In the genomic region with DNA sequence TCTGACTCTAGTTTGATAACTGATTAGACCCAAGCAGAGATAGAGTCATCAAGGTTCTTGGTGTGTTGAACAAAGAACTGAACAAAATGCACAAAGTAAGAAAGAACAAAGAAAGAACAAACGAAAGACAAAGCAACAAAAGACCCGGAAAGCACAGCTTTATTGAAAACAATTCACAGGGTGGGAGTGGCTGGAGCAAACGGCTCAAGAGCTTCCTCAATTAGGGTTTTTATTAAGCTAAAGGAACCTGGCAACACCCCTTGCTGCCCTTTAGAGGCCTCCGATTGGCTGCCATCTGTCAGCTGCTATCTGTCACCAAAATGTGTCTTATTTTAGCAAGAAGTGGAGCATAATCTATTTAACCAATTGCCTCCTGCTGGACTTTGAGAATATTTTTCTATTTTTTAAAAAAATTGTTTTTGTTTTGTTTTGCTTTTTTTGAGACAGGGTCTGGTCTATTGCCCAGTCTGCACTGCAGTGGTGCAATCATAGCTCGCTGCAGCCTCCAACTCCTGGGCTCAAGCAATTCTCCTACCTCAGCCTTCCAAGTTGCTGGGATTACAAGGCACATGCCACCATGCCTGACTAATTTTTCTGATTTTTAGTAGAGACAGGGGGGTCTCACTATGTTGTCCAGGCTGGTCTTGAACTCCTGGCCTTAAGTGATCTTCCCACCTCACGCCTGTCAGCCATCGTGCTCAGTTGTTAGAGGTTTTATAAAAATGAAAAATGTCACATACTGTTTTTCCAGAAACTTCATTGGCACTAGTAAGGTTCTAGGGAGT, we compare ENCODE assay signal across 22 cellular contexts. TPM values are rescaled to one million over a fixed set of nuclear protein-coding genes. Genes with fewer than 3 reads are reported as not detected.
DNase-seq lines count a peak whose midpoint lies in the region; ATAC-seq and FAIRE-seq lines count a peak whose summit lies in the region.
"Had no signal": no experiment of that assay in that cellular context is flagged by ENCODE, and none has a peak within 500 bp of the region (broad histone marks: within the 10 kb centered on the region; RNA-seq: fewer than 3 reads in every experiment).

No MANE protein-coding gene starts in this region.

- H3K4me3 ChIP-seq in Karpas-422 (ENCODE audit: low read length): no peak overlapping the region
- H3K4me3 ChIP-seq in small intestine (ENCODE audit: low read depth in 1 of 2, low read length in 2 of 2): no peak overlapping the region
- H3K4me3 ChIP-seq: esophagus muscularis mucosa, left ventricle myocardium inferior had no signal

- intact Hi-C loops in activated CD4-positive, alpha-beta T cell treated with anti-CD3 and anti-CD28 coated beads for 36 hours (cut with DNase I, micrococcal nuclease): no loop called here

- H3K4me1 ChIP-seq in Karpas-422 (ENCODE audit: low read length) (no peaks in the 10 kb centered on the region), small intestine (ENCODE audit: control insufficient read depth in 2 of 2, insufficient read depth in 1 of 2, low read depth in 1 of 2, low read length in 1 of 2) (peaks cover 5 to 8% of the 10 kb centered on the region in 2 donors)
- H3K4me1 ChIP-seq: esophagus muscularis mucosa, left ventricle myocardium inferior had no signal

- H3K36me3 ChIP-seq in Karpas-422 (ENCODE audit: insufficient read depth, low read length): no peaks in the 10 kb centered on the region
- H3K36me3 ChIP-seq in small intestine (ENCODE audit: control insufficient read depth in 2 of 2, insufficient read depth in 2 of 2, low read length in 2 of 2): no peaks in the 10 kb centered on the region
- H3K36me3 ChIP-seq: esophagus muscularis mucosa, left ventricle myocardium inferior had no signal

- no peaks in the 10 kb centered on the region for H3K9me3 ChIP-seq in Karpas-422 (ENCODE audit: low read length)
- no peaks in the 10 kb centered on the region for H3K9me3 ChIP-seq in small intestine (ENCODE audit: control insufficient read depth, low read depth)
- H3K9me3 ChIP-seq: esophagus muscularis mucosa, left ventricle myocardium inferior had no signal

- H4K20me1 ChIP-seq in Karpas-422 (ENCODE audit: insufficient read depth, low read depth, low read length): no peaks in the 10 kb centered on the region

- H3K27ac ChIP-seq in Karpas-422 (ENCODE audit: low read length) (no peak overlapping the region), small intestine (ENCODE audit: low read depth in 1 of 2, low read length in 1 of 2) (peak overlapping the region in 1 of 2 donors; percentile 83)
- H3K27ac ChIP-seq: esophagus muscularis mucosa, left ventricle myocardium inferior had no signal

- H3K27me3 ChIP-seq in Karpas-422 (ENCODE audit: low read length) (no peaks in the 10 kb centered on the region), small intestine (ENCODE audit: control insufficient read depth in 2 of 2, insufficient read depth in 2 of 2, low read length in 2 of 2) (peaks cover 0 to 2% of the 10 kb centered on the region in 2 donors)

- CTCF ChIA-PET in activated CD4-positive, alpha-beta T cell treated with anti-CD3 and anti-CD28 coated beads for 36 hours (lab: Charles Lee): no interaction called here

- H3K4me2 ChIP-seq in Karpas-422 (ENCODE audit: low read depth, low read length, poor library complexity, severe bottlenecking): no peak overlapping the region

- no peaks in the 10 kb centered on the region for H3K79me2 ChIP-seq in Karpas-422 (ENCODE audit: low read length)

- H3K9me3 Mint-ChIP-seq in activated CD4-positive, alpha-beta T cell treated with anti-CD3 and anti-CD28 coated beads for 36 hours (ENCODE audit: low read depth): peaks cover 5% of the 10 kb centered on the region
- no peaks in the 10 kb centered on the region for H3K9me3 Mint-ChIP-seq in stimulated activated effector memory CD8-positive, alpha-beta T cell treated with anti-CD3 and anti-CD28 coated beads, Interleukin-12 subunit alpha, Interleukin-12 subunit beta, amount 100 ng/mL, for 72 hours
- H3K9me3 Mint-ChIP-seq: T-helper 2 cell treated with Interferon-gamma antibody and Interleukin-4, amounts not matched to agents 5 μg/mL and 100 μg/mL, for 36 hours had no signal

- no peak overlapping the region for H3K27ac Mint-ChIP-seq in activated CD4-positive, alpha-beta T cell treated with anti-CD3 and anti-CD28 coated beads for 36 hours
- H3K27ac Mint-ChIP-seq in stimulated activated effector memory CD8-positive, alpha-beta T cell treated with anti-CD3 and anti-CD28 coated beads, Interleukin-12 subunit alpha, Interleukin-12 subunit beta, amount 100 ng/mL, for 72 hours: no peak overlapping the region
- H3K27ac Mint-ChIP-seq: T-helper 2 cell treated with Interferon-gamma antibody and Interleukin-4, amounts not matched to agents 5 μg/mL and 100 μg/mL, for 36 hours had no signal

- H3K4me3 Mint-ChIP-seq in activated CD4-positive, alpha-beta T cell treated with anti-CD3 and anti-CD28 coated beads for 36 hours: no peak overlapping the region
- no peak overlapping the region for H3K4me3 Mint-ChIP-seq in stimulated activated effector memory CD8-positive, alpha-beta T cell treated with anti-CD3 and anti-CD28 coated beads, Interleukin-12 subunit alpha, Interleukin-12 subunit beta, amount 100 ng/mL, for 72 hours
- H3K4me3 Mint-ChIP-seq: T-helper 2 cell treated with Interferon-gamma antibody and Interleukin-4, amounts not matched to agents 5 μg/mL and 100 μg/mL, for 36 hours had no signal

- no peak for FAIRE-seq in small intestine (lab: Jason Lieb, UNC)

- no peaks in the 10 kb centered on the region for H3K4me1 Mint-ChIP-seq in activated CD4-positive, alpha-beta T cell treated with anti-CD3 and anti-CD28 coated beads for 36 hours
- H3K4me1 Mint-ChIP-seq in stimulated activated effector memory CD8-positive, alpha-beta T cell treated with anti-CD3 and anti-CD28 coated beads, Interleukin-12 subunit alpha, Interleukin-12 subunit beta, amount 100 ng/mL, for 72 hours: no peaks in the 10 kb centered on the region

- H3K9me2 ChIP-seq in Karpas-422 (replicated peaks; ENCODE audit: insufficient read depth, low read length): no peaks in the 10 kb centered on the region

- POLR2A ChIA-PET in activated CD4-positive, alpha-beta T cell treated with anti-CD3 and anti-CD28 coated beads for 36 hours (lab: Charles Lee): no interaction called here

- no peak overlapping the region for H2AFZ ChIP-seq in Karpas-422 (ENCODE audit: low read length)

- ATAC-seq in esophagus mucosa: peak; percentile 54
- ATAC-seq in HG02852 (IDR thresholded peaks at IDR 0.05; ENCODE audit: unreplicated experiment): no peak
- no peak for ATAC-seq in activated CD4-positive, alpha-beta T cell treated with anti-CD3 and anti-CD28 coated beads for 36 hours
- ATAC-seq in stimulated activated effector memory CD8-positive, alpha-beta T cell treated with anti-CD3 and anti-CD28 coated beads, Interleukin-12 subunit alpha, Interleukin-12 subunit beta, amount 100 ng/mL, for 72 hours: no peak
- ATAC-seq: right cardiac atrium had no signal

- no peaks in the 10 kb centered on the region for H3K36me3 Mint-ChIP-seq in activated CD4-positive, alpha-beta T cell treated with anti-CD3 and anti-CD28 coated beads for 36 hours (ENCODE audit: low read depth)
- no peaks in the 10 kb centered on the region for H3K36me3 Mint-ChIP-seq in stimulated activated effector memory CD8-positive, alpha-beta T cell treated with anti-CD3 and anti-CD28 coated beads, Interleukin-12 subunit alpha, Interleukin-12 subunit beta, amount 100 ng/mL, for 72 hours

- DNase-seq in Karpas-422 (peak; percentile 68), NOMO-1 treated with dmso at 0.1 percent for 144 hours (lab: John Stamatoyannopoulos, UW; ENCODE audit: unreplicated experiment) (peak; percentile 67), small intestine (peak; percentile 69), NCI-H128 (lab: John Stamatoyannopoulos, UW; ENCODE audit: unreplicated experiment) (no peak)
- DNase-seq in activated CD4-positive, alpha-beta T cell treated with anti-CD3 and anti-CD28 coated beads for 36 hours: no peak
- DNase-seq in stimulated activated effector memory CD8-positive, alpha-beta T cell treated with anti-CD3 and anti-CD28 coated beads, Interleukin-12 subunit alpha, Interleukin-12 subunit beta, amount 100 ng/mL, for 72 hours (ENCODE audit: low spot score in 2 of 2): no peak
- DNase-seq: activated CD4-positive, alpha-beta T cell treated with anti-CD3 and anti-CD28 coated beads for 48 hours; activated gamma-delta T cell; amygdala; central memory CD4-positive, alpha-beta T cell; effector CD4-positive, alpha-beta T cell; left ventricle myocardium inferior; NCI-H1092; NCI-H2171; NCI-H82; occipital lobe; right cardiac atrium had no signal

- H3K9ac ChIP-seq in Karpas-422 (ENCODE audit: low read length): no peak overlapping the region

- H3K27me3 Mint-ChIP-seq in activated CD4-positive, alpha-beta T cell treated with anti-CD3 and anti-CD28 coated beads for 36 hours: peaks cover 11% of the 10 kb centered on the region

- WGBS in small intestine, 3 donors: 38 to 54% (median 45%) methylated on average over 7 of the region's 7 CpGs

RNA-seq across cellular contexts. Expression of a gene that starts 7.6 kb away (rescaled TPM):
- total RNA-seq in Karpas-422 (2014; rRNA removed; shearing (Covaris generic); ENCODE audit: low replicate concordance): not detected in 2 replicates
- total RNA-seq in esophagus mucosa: 7.3 TPM
- 10 to 100 TPM in 2 of 3 donors, 1 to 10 TPM in 1; 9.5 to 44.1 (median 19.7) TPM for polyA plus RNA-seq in small intestine
- under 1 TPM in 1 of 2 experiments, not detected in 1; 0.09 TPM for total RNA-seq in activated CD4-positive, alpha-beta T cell treated with anti-CD3 and anti-CD28 coated beads for 36 hours
- total RNA-seq: SK-MEL-5 had no signal

RNA-seq across cellular contexts. Expression of a gene that starts 53.3 kb away (rescaled TPM):
- total RNA-seq in Karpas-422 (2014; rRNA removed; shearing (Covaris generic); ENCODE audit: low replicate concordance): 5.6 and 22.9 TPM in 2 replicates
- 9.9 TPM for total RNA-seq in esophagus mucosa
- 10 to 100 TPM; 23.2 to 41.1 (median 32.9) TPM for polyA plus RNA-seq in small intestine
- 10 to 100 TPM; 22.4 to 24.3 TPM for total RNA-seq in activated CD4-positive, alpha-beta T cell treated with anti-CD3 and anti-CD28 coated beads for 36 hours

Comparison
In these comparisons a context has a peak if more than half of its experiments do, and no peak if none do; other contexts are left out.
1. DNase-seq: peak in Karpas-422 (single experiment), NOMO-1 treated with dmso at 0.1 percent for 144 hours (single experiment) and small intestine (single experiment); none in activated CD4-positive, alpha-beta T cell treated with anti-CD3 and anti-CD28 coated beads for 36 hours (single experiment), NCI-H128 (single experiment) and stimulated activated effector memory CD8-positive, alpha-beta T cell treated with anti-CD3 and anti-CD28 coated beads, Interleukin-12 subunit alpha, Interleukin-12 subunit beta, amount 100 ng/mL, for 72 hours (0 of 2).